ENCODE assay signal across 8 cellular contexts in the genomic region with DNA sequence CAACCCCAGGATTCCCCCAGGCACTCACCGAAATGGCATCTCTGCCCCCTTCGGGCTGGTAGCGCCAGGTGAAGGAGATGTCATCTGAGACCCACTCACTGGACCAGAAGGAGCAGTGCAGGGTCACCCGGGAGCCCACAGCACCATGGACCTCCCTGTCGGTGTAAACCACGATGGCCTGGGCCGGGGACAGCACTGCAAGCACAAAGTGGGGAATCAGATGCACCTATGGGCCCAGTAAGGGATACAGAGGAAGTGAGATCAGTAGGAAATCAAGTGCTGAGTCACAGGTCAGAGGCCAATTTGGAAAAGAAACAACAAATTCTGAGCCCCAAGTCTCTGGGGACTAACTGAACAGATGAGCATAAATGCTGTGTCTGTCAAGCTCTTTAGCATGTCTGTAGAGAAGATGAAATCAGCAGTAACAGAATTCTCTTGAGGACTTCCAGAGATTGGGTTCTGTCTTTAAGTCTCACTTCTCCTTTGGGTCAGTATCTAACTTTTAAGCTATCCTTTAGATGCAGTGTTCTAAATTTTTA. TPM values are rescaled to one million over a fixed set of nuclear protein-coding genes. Genes with fewer than 3 reads are reported as not detected.
A peak's percentile ranks its signal among the peaks of the same experiment; 100 is the strongest.
DNase-seq lines count a peak whose midpoint lies in the region; ATAC-seq and TF ChIP-seq lines count a peak whose summit lies in the region.

No MANE protein-coding gene starts in this region.

- H3K4me1 Mint-ChIP-seq in activated T-cell treated with anti-CD3 and anti-CD28 coated beads, Interleukin-2, amount 50 U/mL, for 24 hours (ENCODE audit: low read depth): peaks cover 40% of the 10 kb centered on the region
- H3K4me1 Mint-ChIP-seq in activated T-cell treated with anti-CD3 and anti-CD28 coated beads, Interleukin-2, amount 50 U/mL, for 4 hours (ENCODE audit: low read depth): peaks cover 34% of the 10 kb centered on the region

- no peak for TF ChIP-seq CTCF in SK-N-SH (IDR thresholded peaks at IDR 0.05)

- peak overlapping the region in 4 of 5 donors; percentile 10 to 47 (median 34) for H3K4me3 ChIP-seq in subcutaneous abdominal adipose tissue (ENCODE audit: low read depth in 1 of 5, low read length in 5 of 5)
- H3K4me3 ChIP-seq in SK-N-SH (ENCODE audit: low read depth in 2 of 2, low read length in 1 of 2): no peak overlapping the region

- no peaks in the 10 kb centered on the region for H3K9me3 Mint-ChIP-seq in activated T-cell treated with anti-CD3 and anti-CD28 coated beads, Interleukin-2, amount 50 U/mL, for 24 hours
- H3K9me3 Mint-ChIP-seq in activated T-cell treated with anti-CD3 and anti-CD28 coated beads, Interleukin-2, amount 50 U/mL, for 4 hours: no peaks in the 10 kb centered on the region

- peak; percentile 42 for DNase-seq in activated T-cell treated with anti-CD3 and anti-CD28 coated beads, Interleukin-2, amount 50 U/mL, for 24 hours
- DNase-seq in activated T-cell treated with anti-CD3 and anti-CD28 coated beads, Interleukin-2, amount 50 U/mL, for 4 hours: no peak
- DNase-seq in SKM-1 treated with dmso at 0.1 percent for 144 hours (lab: John Stamatoyannopoulos, UW; ENCODE audit: unreplicated experiment) (peak; percentile 47), fibroblast of the conjunctiva (ENCODE audit: low read depth) (peak; percentile 67), AG08396 (ENCODE audit: low spot score) (no peak), SK-N-SH (no peak)

- CTCF ChIA-PET in SK-N-SH (lab: Yijun Ruan, JAX): interaction anchor here (0.8 to 2.7 kb wide), 3 partner anchors 25 to 115 kb away, joined by 3 to 14 read pairs (median 12); no protein-coding TSS in a partner anchor

- ATAC-seq in activated T-cell treated with anti-CD3 and anti-CD28 coated beads, Interleukin-2, amount 50 U/mL, for 4 hours: no peak
- ATAC-seq in HG02763 (IDR thresholded peaks at IDR 0.05; ENCODE audit: unreplicated experiment): no peak

- peaks cover 5% of the 10 kb centered on the region for H3F3A ChIP-seq in SK-N-SH (replicated peaks; ENCODE audit: insufficient read depth)

- H3K9me3 ChIP-seq in subcutaneous abdominal adipose tissue (ENCODE audit: control insufficient read depth in 5 of 5, low read length in 5 of 5) (no peaks in the 10 kb centered on the region), SK-N-SH (no peaks in the 10 kb centered on the region)

- TF ChIP-seq EP300 in SK-N-SH (IDR thresholded peaks at IDR 0.05; ENCODE audit: borderline replicate concordance in 1 of 2, low read depth in 1 of 2, low read length in 1 of 2): no peak

- peak overlapping the region in 1 of 5 donors; percentile 67 for H3K9ac ChIP-seq in subcutaneous abdominal adipose tissue (ENCODE audit: low read length in 5 of 5)
- H3K9ac ChIP-seq in SK-N-SH: no peak overlapping the region

- H3K36me3 ChIP-seq in subcutaneous abdominal adipose tissue (ENCODE audit: control insufficient read depth in 5 of 5, insufficient read depth in 5 of 5, low read length in 5 of 5) (peaks cover 0 to 4% (median 0%) of the 10 kb centered on the region in 5 donors), SK-N-SH (replicated peaks in 1 of 2; ENCODE audit: control insufficient read depth in 1 of 2, insufficient read depth in 2 of 2, low read length in 1 of 2) (no peaks in the 10 kb centered on the region)

- H3K4me1 ChIP-seq in subcutaneous abdominal adipose tissue (ENCODE audit: control insufficient read depth in 5 of 5, insufficient read depth in 5 of 5, low read length in 5 of 5) (peaks cover 2 to 40% (median 36%) of the 10 kb centered on the region in 5 donors), SK-N-SH (ENCODE audit: control insufficient read depth in 1 of 2, insufficient read depth in 2 of 2, low read depth in 1 of 2, low read length in 1 of 2) (peaks cover 0 to 11% of the 10 kb centered on the region in 2 experiments; a peak in 2 of 4 replicates)

- H3K79me2 ChIP-seq in SK-N-SH (ENCODE audit: insufficient read depth): no peaks in the 10 kb centered on the region

- H3K27ac ChIP-seq in subcutaneous abdominal adipose tissue (ENCODE audit: low read depth, low read length) (peak overlapping the region; percentile 82), SK-N-SH (ENCODE audit: low read depth in 2 of 2, low read length in 1 of 2) (no peak overlapping the region)

- no peaks in the 10 kb centered on the region for H3K9me2 ChIP-seq in SK-N-SH

- 90% methylated on average over 7 of the region's 7 CpGs for WGBS in SK-N-SH (ENCODE audit: low lambda C conversion rate)

- H3K4me3 Mint-ChIP-seq in activated T-cell treated with anti-CD3 and anti-CD28 coated beads, Interleukin-2, amount 50 U/mL, for 24 hours: no peak overlapping the region
- no peak overlapping the region for H3K4me3 Mint-ChIP-seq in activated T-cell treated with anti-CD3 and anti-CD28 coated beads, Interleukin-2, amount 50 U/mL, for 4 hours

- H2AFZ ChIP-seq in SK-N-SH (ENCODE audit: low read depth): no peak overlapping the region

- POLR2A ChIA-PET in SK-N-SH (lab: Yijun Ruan, JAX): no interaction called here

- no peaks in the 10 kb centered on the region for H3K27me3 Mint-ChIP-seq in activated T-cell treated with anti-CD3 and anti-CD28 coated beads, Interleukin-2, amount 50 U/mL, for 24 hours
- no peaks in the 10 kb centered on the region for H3K27me3 Mint-ChIP-seq in activated T-cell treated with anti-CD3 and anti-CD28 coated beads, Interleukin-2, amount 50 U/mL, for 4 hours (ENCODE audit: low read depth)

- no peak overlapping the region for H3K4me2 ChIP-seq in SK-N-SH

- no peak for TF ChIP-seq RAD21 in SK-N-SH (IDR thresholded peaks at IDR 0.05; ENCODE audit: low read length)

- peaks cover 9% of the 10 kb centered on the region for H3K36me3 Mint-ChIP-seq in activated T-cell treated with anti-CD3 and anti-CD28 coated beads, Interleukin-2, amount 50 U/mL, for 24 hours (ENCODE audit: low read depth)
- H3K36me3 Mint-ChIP-seq in activated T-cell treated with anti-CD3 and anti-CD28 coated beads, Interleukin-2, amount 50 U/mL, for 4 hours (ENCODE audit: insufficient read depth): no peaks in the 10 kb centered on the region

- H4K20me1 ChIP-seq in SK-N-SH (ENCODE audit: insufficient read depth): no peaks in the 10 kb centered on the region

- H3K27ac Mint-ChIP-seq in activated T-cell treated with anti-CD3 and anti-CD28 coated beads, Interleukin-2, amount 50 U/mL, for 24 hours: peak overlapping the region; percentile 73

- H3K27me3 ChIP-seq in subcutaneous abdominal adipose tissue (ENCODE audit: control insufficient read depth in 5 of 5, insufficient read depth in 4 of 5, low read length in 5 of 5) (no peaks in the 10 kb centered on the region), SK-N-SH (ENCODE audit: insufficient read depth) (no peaks in the 10 kb centered on the region)

TF ChIP-seq in SK-N-SH, 30 proteins besides CTCF, POLR2A, EP300 and RAD21 (continues in another document):
- TF ChIP-seq, protein P1, sequence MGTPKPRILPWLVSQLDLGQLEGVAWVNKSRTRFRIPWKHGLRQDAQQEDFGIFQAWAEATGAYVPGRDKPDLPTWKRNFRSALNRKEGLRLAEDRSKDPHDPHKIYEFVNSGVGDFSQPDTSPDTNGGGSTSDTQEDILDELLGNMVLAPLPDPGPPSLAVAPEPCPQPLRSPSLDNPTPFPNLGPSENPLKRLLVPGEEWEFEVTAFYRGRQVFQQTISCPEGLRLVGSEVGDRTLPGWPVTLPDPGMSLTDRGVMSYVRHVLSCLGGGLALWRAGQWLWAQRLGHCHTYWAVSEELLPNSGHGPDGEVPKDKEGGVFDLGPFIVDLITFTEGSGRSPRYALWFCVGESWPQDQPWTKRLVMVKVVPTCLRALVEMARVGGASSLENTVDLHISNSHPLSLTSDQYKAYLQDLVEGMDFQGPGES (IDR thresholded peaks at IDR 0.05; ENCODE audit: low read depth, low read length): no peak
- TF ChIP-seq, protein P2, sequence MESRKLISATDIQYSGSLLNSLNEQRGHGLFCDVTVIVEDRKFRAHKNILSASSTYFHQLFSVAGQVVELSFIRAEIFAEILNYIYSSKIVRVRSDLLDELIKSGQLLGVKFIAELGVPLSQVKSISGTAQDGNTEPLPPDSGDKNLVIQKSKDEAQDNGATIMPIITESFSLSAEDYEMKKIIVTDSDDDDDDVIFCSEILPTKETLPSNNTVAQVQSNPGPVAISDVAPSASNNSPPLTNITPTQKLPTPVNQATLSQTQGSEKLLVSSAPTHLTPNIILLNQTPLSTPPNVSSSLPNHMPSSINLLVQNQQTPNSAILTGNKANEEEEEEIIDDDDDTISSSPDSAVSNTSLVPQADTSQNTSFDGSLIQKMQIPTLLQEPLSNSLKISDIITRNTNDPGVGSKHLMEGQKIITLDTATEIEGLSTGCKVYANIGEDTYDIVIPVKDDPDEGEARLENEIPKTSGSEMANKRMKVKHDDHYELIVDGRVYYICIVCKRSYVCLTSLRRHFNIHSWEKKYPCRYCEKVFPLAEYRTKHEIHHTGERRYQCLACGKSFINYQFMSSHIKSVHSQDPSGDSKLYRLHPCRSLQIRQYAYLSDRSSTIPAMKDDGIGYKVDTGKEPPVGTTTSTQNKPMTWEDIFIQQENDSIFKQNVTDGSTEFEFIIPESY (IDR thresholded peaks at IDR 0.05; ENCODE audit: borderline replicate concordance, low read depth): no peak
- TF ChIP-seq GABPA (IDR thresholded peaks at IDR 0.05; ENCODE audit: low read depth): no peak
- TF ChIP-seq FOXJ3 (CRISPR knock-in tag; IDR thresholded peaks at IDR 0.05): no peak
- TF ChIP-seq, protein P3, sequence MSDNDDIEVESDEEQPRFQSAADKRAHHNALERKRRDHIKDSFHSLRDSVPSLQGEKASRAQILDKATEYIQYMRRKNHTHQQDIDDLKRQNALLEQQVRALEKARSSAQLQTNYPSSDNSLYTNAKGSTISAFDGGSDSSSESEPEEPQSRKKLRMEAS (IDR thresholded peaks at IDR 0.05; ENCODE audit: low read depth): no peak
- TF ChIP-seq RXRA (IDR thresholded peaks at IDR 0.05; ENCODE audit: borderline replicate concordance, low read depth): no peak
- no peak for TF ChIP-seq MXI1 (IDR thresholded peaks at IDR 0.05; ENCODE audit: low read depth, low read length)
- no peak for TF ChIP-seq RCOR1 (IDR thresholded peaks at IDR 0.05; ENCODE audit: low read length)
- TF ChIP-seq TEAD4 (IDR thresholded peaks at IDR 0.05; ENCODE audit: borderline replicate concordance, insufficient read depth): no peak

RNA-seq across cellular contexts. Expression of a gene that starts 2.5 kb away (rescaled TPM):
- total RNA-seq in activated T-cell treated with anti-CD3 and anti-CD28 coated beads, Interleukin-2, amount 50 U/mL, for 4 hours: 1 to 10 TPM in 2 of 3 donors, under 1 TPM in 1; 0.83 to 2.0 (median 1.1) TPM
- polyA plus RNA-seq in SK-N-SH (2012; rRNA removed): 2.4 and 2.9 TPM in 2 replicates
- polyA plus RNA-seq in SK-N-SH (2012; cell fraction: cytosol; rRNA removed): 1.4 and 1.5 TPM in 2 replicates
- polyA plus RNA-seq in SK-N-SH (2012; cell fraction: nucleus; rRNA removed): 3.1 and 4.6 TPM in 2 replicates

RNA-seq across cellular contexts. Expression of a gene that starts 6.9 kb away (rescaled TPM):
- total RNA-seq in activated T-cell treated with anti-CD3 and anti-CD28 coated beads, Interleukin-2, amount 50 U/mL, for 4 hours: 100 to 1,000 TPM; 179 to 202 (median 186) TPM
- 195 and 341 TPM in 2 replicates for polyA plus RNA-seq in SK-N-SH (2012; rRNA removed)
- 267 and 290 TPM in 2 replicates for polyA plus RNA-seq in SK-N-SH (2012; cell fraction: cytosol; rRNA removed)
- polyA plus RNA-seq in SK-N-SH (2012; cell fraction: nucleus; rRNA removed): 75.6 and 92.6 TPM in 2 replicates

RNA-seq across cellular contexts. Expression of a gene that starts 48.8 kb away (rescaled TPM):
- total RNA-seq in activated T-cell treated with anti-CD3 and anti-CD28 coated beads, Interleukin-2, amount 50 U/mL, for 4 hours: not detected
- polyA plus RNA-seq in SK-N-SH (2012; rRNA removed): not detected in 2 replicates
- polyA plus RNA-seq in SK-N-SH (2012; cell fraction: cytosol; rRNA removed): 0.04 TPM in 1 of 2 replicates, not detected in the other
- polyA plus RNA-seq in SK-N-SH (2012; cell fraction: nucleus; rRNA removed): not detected in 2 replicates

Comparison
In these comparisons a context has a peak if more than half of its experiments do, and no peak if none do; other contexts are left out.
1. DNase-seq: peak in activated T-cell treated with anti-CD3 and anti-CD28 coated beads, Interleukin-2, amount 50 U/mL, for 24 hours (single experiment), SKM-1 treated with dmso at 0.1 percent for 144 hours (single experiment) and fibroblast of the conjunctiva (single experiment); none in activated T-cell treated with anti-CD3 and anti-CD28 coated beads, Interleukin-2, amount 50 U/mL, for 4 hours (single experiment), AG08396 (single experiment) and SK-N-SH (single experiment).
2. H3K4me3 ChIP-seq: peak in subcutaneous abdominal adipose tissue (4 of 5); none in SK-N-SH (0 of 2).